1 cellular context compared by ENCODE assay signal in the genomic region with DNA sequence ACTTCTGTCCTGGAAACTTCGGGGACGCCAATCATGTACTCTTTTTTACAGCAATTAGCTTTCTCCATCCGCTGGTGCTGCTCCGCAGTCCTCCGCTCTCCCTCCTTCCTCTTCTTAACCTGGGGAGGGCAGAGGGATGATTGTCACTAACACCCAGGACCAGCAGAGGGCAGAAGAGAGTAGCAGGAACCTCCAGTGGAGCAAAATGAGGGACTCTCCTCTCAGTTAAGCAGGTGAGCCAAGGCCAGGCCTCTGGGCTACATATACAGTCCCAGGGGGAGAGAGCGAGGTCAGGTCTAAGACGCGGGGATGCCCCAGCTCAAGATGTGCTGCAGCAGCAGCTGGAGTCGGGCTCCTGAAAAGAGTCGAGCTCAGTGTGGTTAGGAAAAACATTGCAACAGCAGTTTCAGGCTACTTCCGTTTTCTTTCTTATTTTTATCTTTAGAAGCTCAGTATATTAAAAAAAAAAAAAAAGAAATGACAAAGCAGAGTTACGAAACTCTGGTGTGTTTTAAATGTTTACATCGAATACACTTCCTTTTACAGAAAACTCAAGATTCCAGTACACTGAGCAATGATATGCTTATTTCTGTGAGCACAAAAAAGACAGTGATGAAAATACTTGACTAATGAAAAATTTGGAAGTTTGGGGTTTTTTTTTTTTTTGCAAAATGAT.
TF ChIP-seq lines count a peak whose summit lies in the region.

No MANE protein-coding gene starts in this region.

TF ChIP-seq in H1, 55 proteins besides CTCF, POLR2A, EP300 and RAD21:
- TF ChIP-seq SIN3A (conservative IDR thresholded peaks at IDR 0.05 in 1 of 2, IDR thresholded peaks at IDR 0.05 in 1 of 2; ENCODE audit: low read depth in 1 of 2, low read length in 2 of 2) (no peak; a peak in 1 of 4 replicates), RXRA (IDR thresholded peaks at IDR 0.05; ENCODE audit: insufficient read depth, low read depth, low read length) (no peak), CHD2 (IDR thresholded peaks at IDR 0.05; ENCODE audit: low read length) (no peak), BACH1 (IDR thresholded peaks at IDR 0.05; ENCODE audit: low read length) (no peak), CHD1 (IDR thresholded peaks at IDR 0.05; ENCODE audit: low read depth, low read length) (no peak), KDM5A (IDR thresholded peaks at IDR 0.05; ENCODE audit: low read length) (no peak), RFX5 (IDR thresholded peaks at IDR 0.05; ENCODE audit: borderline replicate concordance, low read depth, low read length) (no peak), JUND (IDR thresholded peaks at IDR 0.05; ENCODE audit: low read length) (no peak), NANOG (IDR thresholded peaks at IDR 0.05; ENCODE audit: insufficient read depth, low read depth, low read length, poor library complexity, severe bottlenecking) (no peak), TBP (IDR thresholded peaks at IDR 0.05; ENCODE audit: low read depth, low read length) (peak; percentile 99), SP2 (IDR thresholded peaks at IDR 0.05; ENCODE audit: low read length) (no peak), SIX5 (IDR thresholded peaks at IDR 0.05; ENCODE audit: low read depth, low read length) (no peak), NRF1 (IDR thresholded peaks at IDR 0.05; ENCODE audit: low read depth, low read length) (peak; percentile 24; the same call in 1 of the 2 replicates), CBX5 (IDR thresholded peaks at IDR 0.05; ENCODE audit: low read depth, low read length) (no peak), KDM4A (IDR thresholded peaks at IDR 0.05; ENCODE audit: low read depth, low read length, severe bottlenecking) (no peak), MAFK (IDR thresholded peaks at IDR 0.05; ENCODE audit: low read depth, low read length) (no peak), SP4 (IDR thresholded peaks at IDR 0.05; ENCODE audit: low read length) (peak; percentile 75; the same call in 1 of the 2 replicates), BRCA1 (IDR thresholded peaks at IDR 0.05; ENCODE audit: low read depth, low read length) (no peak), SIRT6 (IDR thresholded peaks at IDR 0.05; ENCODE audit: low read length) (no peak), RNF2 (IDR thresholded peaks at IDR 0.05; ENCODE audit: borderline replicate concordance, low read depth, low read length, missing control alignments, poor library complexity, severe bottlenecking) (no peak), SUZ12 (IDR thresholded peaks at IDR 0.05; ENCODE audit: low read length) (no peak), SP1 (IDR thresholded peaks at IDR 0.05; ENCODE audit: low read depth, low read length) (0 out of 2 replicates have a peak, but pooled peaks have one; percentile 41), EZH2 (IDR thresholded peaks at IDR 0.05; ENCODE audit: low read depth, low read length, severe bottlenecking) (no peak), CTBP2 (IDR thresholded peaks at IDR 0.05; ENCODE audit: borderline replicate concordance, insufficient read depth, insufficient read length, low read length) (no peak), POU5F1 (IDR thresholded peaks at IDR 0.05; ENCODE audit: low read depth, low read length) (no peak), FOSL1 (IDR thresholded peaks at IDR 0.05; ENCODE audit: insufficient read depth, low read depth, low read length) (no peak), RBBP5 (IDR thresholded peaks at IDR 0.05; ENCODE audit: borderline replicate concordance, low read depth, low read length) (no peak), SAP30 (IDR thresholded peaks at IDR 0.05; ENCODE audit: insufficient read depth, insufficient replicate concordance, low read length) (no peak), POLR2AphosphoS5 (IDR thresholded peaks at IDR 0.05; ENCODE audit: low read depth, low read length) (no peak), EGR1 (IDR thresholded peaks at IDR 0.05; ENCODE audit: borderline replicate concordance, low read depth, low read length) (no peak), JUN (IDR thresholded peaks at IDR 0.05; ENCODE audit: low read depth, low read length) (no peak), YY1 (IDR thresholded peaks at IDR 0.05; ENCODE audit: low read depth, low read length) (peak; percentile 78), ASH2L (IDR thresholded peaks at IDR 0.05; ENCODE audit: low read length) (no peak), GABPA (IDR thresholded peaks at IDR 0.05; ENCODE audit: borderline replicate concordance, insufficient read depth, low read length) (peak; percentile 53; the same call in 1 of the 2 replicates), KDM1A (IDR thresholded peaks at IDR 0.05; ENCODE audit: borderline replicate concordance, low read length) (no peak), CBX8 (IDR thresholded peaks at IDR 0.05; ENCODE audit: borderline replicate concordance, low read depth, low read length) (no peak), SRF (IDR thresholded peaks at IDR 0.05; ENCODE audit: low read depth, low read length) (no peak), HDAC2 (IDR thresholded peaks at IDR 0.05; ENCODE audit: borderline replicate concordance in 1 of 2, low read depth in 2 of 2, low read length in 2 of 2) (no peak), ZNF274 (IDR thresholded peaks at IDR 0.05; ENCODE audit: borderline replicate concordance, extremely low read depth, low read length) (no peak), CEBPB (IDR thresholded peaks at IDR 0.05; ENCODE audit: low read depth, low read length) (no peak), GTF2F1 (IDR thresholded peaks at IDR 0.05; ENCODE audit: borderline replicate concordance, low read depth, low read length) (no peak), TAF7 (optimal IDR thresholded peaks at IDR 0.05; ENCODE audit: borderline replicate concordance, low read depth, low read length) (peak; percentile 88), PHF8 (conservative IDR thresholded peaks at IDR 0.05; ENCODE audit: low read depth, low read length) (no peak), TEAD4 (IDR thresholded peaks at IDR 0.05; ENCODE audit: low read depth, low read length) (peak; percentile 39; the same call in 1 of the 2 replicates), HDAC6 (IDR thresholded peaks at IDR 0.05; ENCODE audit: low read depth, low read length) (no peak), TCF12 (IDR thresholded peaks at IDR 0.05; ENCODE audit: low read depth, low read length) (0 out of 2 replicates have a peak, but pooled peaks have one; percentile 27), CREB1 (IDR thresholded peaks at IDR 0.05) (peak; percentile 48; the same call in 1 of the 2 replicates), TAF1 (IDR thresholded peaks at IDR 0.05; ENCODE audit: low read depth, low read length) (peak; percentile 60), BCL11A (IDR thresholded peaks at IDR 0.05; ENCODE audit: low read depth in 2 of 2, low read length in 2 of 2) (no peak)
- TF ChIP-seq, protein P1, sequence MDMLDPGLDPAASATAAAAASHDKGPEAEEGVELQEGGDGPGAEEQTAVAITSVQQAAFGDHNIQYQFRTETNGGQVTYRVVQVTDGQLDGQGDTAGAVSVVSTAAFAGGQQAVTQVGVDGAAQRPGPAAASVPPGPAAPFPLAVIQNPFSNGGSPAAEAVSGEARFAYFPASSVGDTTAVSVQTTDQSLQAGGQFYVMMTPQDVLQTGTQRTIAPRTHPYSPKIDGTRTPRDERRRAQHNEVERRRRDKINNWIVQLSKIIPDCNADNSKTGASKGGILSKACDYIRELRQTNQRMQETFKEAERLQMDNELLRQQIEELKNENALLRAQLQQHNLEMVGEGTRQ (IDR thresholded peaks at IDR 0.05; ENCODE audit: low read length): no peak
- TF ChIP-seq, protein P2, sequence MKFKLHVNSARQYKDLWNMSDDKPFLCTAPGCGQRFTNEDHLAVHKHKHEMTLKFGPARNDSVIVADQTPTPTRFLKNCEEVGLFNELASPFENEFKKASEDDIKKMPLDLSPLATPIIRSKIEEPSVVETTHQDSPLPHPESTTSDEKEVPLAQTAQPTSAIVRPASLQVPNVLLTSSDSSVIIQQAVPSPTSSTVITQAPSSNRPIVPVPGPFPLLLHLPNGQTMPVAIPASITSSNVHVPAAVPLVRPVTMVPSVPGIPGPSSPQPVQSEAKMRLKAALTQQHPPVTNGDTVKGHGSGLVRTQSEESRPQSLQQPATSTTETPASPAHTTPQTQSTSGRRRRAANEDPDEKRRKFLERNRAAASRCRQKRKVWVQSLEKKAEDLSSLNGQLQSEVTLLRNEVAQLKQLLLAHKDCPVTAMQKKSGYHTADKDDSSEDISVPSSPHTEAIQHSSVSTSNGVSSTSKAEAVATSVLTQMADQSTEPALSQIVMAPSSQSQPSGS (IDR thresholded peaks at IDR 0.05; ENCODE audit: low read length): peak; percentile 88
- TF ChIP-seq, protein P3, sequence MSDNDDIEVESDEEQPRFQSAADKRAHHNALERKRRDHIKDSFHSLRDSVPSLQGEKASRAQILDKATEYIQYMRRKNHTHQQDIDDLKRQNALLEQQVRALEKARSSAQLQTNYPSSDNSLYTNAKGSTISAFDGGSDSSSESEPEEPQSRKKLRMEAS (IDR thresholded peaks at IDR 0.05): no peak
- TF ChIP-seq, protein P4, sequence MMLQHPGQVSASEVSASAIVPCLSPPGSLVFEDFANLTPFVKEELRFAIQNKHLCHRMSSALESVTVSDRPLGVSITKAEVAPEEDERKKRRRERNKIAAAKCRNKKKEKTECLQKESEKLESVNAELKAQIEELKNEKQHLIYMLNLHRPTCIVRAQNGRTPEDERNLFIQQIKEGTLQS (IDR thresholded peaks at IDR 0.05; ENCODE audit: insufficient read depth, low read depth, low read length): no peak
- TF ChIP-seq, protein P5, sequence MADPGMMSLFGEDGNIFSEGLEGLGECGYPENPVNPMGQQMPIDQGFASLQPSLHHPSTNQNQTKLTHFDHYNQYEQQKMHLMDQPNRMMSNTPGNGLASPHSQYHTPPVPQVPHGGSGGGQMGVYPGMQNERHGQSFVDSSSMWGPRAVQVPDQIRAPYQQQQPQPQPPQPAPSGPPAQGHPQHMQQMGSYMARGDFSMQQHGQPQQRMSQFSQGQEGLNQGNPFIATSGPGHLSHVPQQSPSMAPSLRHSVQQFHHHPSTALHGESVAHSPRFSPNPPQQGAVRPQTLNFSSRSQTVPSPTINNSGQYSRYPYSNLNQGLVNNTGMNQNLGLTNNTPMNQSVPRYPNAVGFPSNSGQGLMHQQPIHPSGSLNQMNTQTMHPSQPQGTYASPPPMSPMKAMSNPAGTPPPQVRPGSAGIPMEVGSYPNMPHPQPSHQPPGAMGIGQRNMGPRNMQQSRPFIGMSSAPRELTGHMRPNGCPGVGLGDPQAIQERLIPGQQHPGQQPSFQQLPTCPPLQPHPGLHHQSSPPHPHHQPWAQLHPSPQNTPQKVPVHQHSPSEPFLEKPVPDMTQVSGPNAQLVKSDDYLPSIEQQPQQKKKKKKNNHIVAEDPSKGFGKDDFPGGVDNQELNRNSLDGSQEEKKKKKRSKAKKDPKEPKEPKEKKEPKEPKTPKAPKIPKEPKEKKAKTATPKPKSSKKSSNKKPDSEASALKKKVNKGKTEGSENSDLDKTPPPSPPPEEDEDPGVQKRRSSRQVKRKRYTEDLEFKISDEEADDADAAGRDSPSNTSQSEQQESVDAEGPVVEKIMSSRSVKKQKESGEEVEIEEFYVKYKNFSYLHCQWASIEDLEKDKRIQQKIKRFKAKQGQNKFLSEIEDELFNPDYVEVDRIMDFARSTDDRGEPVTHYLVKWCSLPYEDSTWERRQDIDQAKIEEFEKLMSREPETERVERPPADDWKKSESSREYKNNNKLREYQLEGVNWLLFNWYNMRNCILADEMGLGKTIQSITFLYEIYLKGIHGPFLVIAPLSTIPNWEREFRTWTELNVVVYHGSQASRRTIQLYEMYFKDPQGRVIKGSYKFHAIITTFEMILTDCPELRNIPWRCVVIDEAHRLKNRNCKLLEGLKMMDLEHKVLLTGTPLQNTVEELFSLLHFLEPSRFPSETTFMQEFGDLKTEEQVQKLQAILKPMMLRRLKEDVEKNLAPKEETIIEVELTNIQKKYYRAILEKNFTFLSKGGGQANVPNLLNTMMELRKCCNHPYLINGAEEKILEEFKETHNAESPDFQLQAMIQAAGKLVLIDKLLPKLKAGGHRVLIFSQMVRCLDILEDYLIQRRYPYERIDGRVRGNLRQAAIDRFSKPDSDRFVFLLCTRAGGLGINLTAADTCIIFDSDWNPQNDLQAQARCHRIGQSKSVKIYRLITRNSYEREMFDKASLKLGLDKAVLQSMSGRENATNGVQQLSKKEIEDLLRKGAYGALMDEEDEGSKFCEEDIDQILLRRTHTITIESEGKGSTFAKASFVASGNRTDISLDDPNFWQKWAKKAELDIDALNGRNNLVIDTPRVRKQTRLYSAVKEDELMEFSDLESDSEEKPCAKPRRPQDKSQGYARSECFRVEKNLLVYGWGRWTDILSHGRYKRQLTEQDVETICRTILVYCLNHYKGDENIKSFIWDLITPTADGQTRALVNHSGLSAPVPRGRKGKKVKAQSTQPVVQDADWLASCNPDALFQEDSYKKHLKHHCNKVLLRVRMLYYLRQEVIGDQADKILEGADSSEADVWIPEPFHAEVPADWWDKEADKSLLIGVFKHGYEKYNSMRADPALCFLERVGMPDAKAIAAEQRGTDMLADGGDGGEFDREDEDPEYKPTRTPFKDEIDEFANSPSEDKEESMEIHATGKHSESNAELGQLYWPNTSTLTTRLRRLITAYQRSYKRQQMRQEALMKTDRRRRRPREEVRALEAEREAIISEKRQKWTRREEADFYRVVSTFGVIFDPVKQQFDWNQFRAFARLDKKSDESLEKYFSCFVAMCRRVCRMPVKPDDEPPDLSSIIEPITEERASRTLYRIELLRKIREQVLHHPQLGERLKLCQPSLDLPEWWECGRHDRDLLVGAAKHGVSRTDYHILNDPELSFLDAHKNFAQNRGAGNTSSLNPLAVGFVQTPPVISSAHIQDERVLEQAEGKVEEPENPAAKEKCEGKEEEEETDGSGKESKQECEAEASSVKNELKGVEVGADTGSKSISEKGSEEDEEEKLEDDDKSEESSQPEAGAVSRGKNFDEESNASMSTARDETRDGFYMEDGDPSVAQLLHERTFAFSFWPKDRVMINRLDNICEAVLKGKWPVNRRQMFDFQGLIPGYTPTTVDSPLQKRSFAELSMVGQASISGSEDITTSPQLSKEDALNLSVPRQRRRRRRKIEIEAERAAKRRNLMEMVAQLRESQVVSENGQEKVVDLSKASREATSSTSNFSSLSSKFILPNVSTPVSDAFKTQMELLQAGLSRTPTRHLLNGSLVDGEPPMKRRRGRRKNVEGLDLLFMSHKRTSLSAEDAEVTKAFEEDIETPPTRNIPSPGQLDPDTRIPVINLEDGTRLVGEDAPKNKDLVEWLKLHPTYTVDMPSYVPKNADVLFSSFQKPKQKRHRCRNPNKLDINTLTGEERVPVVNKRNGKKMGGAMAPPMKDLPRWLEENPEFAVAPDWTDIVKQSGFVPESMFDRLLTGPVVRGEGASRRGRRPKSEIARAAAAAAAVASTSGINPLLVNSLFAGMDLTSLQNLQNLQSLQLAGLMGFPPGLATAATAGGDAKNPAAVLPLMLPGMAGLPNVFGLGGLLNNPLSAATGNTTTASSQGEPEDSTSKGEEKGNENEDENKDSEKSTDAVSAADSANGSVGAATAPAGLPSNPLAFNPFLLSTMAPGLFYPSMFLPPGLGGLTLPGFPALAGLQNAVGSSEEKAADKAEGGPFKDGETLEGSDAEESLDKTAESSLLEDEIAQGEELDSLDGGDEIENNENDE (IDR thresholded peaks at IDR 0.05; ENCODE audit: insufficient replicate concordance, low read length): peak; percentile 79
- TF ChIP-seq, protein P6, sequence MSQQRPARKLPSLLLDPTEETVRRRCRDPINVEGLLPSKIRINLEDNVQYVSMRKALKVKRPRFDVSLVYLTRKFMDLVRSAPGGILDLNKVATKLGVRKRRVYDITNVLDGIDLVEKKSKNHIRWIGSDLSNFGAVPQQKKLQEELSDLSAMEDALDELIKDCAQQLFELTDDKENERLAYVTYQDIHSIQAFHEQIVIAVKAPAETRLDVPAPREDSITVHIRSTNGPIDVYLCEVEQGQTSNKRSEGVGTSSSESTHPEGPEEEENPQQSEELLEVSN (IDR thresholded peaks at IDR 0.05): no peak
